20 cellular contexts compared by ENCODE assay signal in genomic region chr10:28925154-28925663, GRCh38.
A peak's percentile ranks its signal among the peaks of the same experiment; 100 is the strongest.
DNase-seq lines count a peak whose midpoint lies in the region; ATAC-seq and TF ChIP-seq lines count a peak whose summit lies in the region.
"Had no signal": no experiment of that assay in that cellular context is flagged by ENCODE, and none has a peak within 500 bp of the region (broad histone marks: within the 10 kb centered on the region; RNA-seq: fewer than 3 reads in every experiment).

No MANE protein-coding gene starts in this region.

- H3K36me3 Mint-ChIP-seq in activated CD4-positive, alpha-beta T cell treated with anti-CD3 and anti-CD28 coated beads, Interleukin-2, amount 10 ng/mL, durations not matched to agents 7 days and 5 days (ENCODE audit: low read depth), result no peaks in the 10 kb centered on the region
- H3K36me3 Mint-ChIP-seq: natural killer cell had no signal

- no peak for TF ChIP-seq CTCF in fibroblast of the aortic adventitia (IDR thresholded peaks at IDR 0.05; ENCODE audit: insufficient read depth, low read length)

- no peak overlapping the region for H4K8ac ChIP-seq in mesenchymal stem cell (ENCODE audit: low read length)

- H3K23ac ChIP-seq in mesenchymal stem cell (ENCODE audit: low read length in 2 of 2), result no peak overlapping the region

- no peak overlapping the region for H3K14ac ChIP-seq in mesenchymal stem cell (ENCODE audit: low read length in 2 of 2)

- CTCF ChIA-PET in activated CD4-positive, alpha-beta T cell treated with anti-CD3 and anti-CD28 coated beads, Interleukin-2, amount 10 ng/mL, durations not matched to agents 7 days and 5 days (lab: Charles Lee), result no interaction called here

- no peak overlapping the region for H3K4me3 Mint-ChIP-seq in activated CD4-positive, alpha-beta T cell treated with anti-CD3 and anti-CD28 coated beads, Interleukin-2, amount 10 ng/mL, durations not matched to agents 7 days and 5 days
- H3K4me3 Mint-ChIP-seq: activated CD8-positive, alpha-beta T cell treated with anti-CD3 and anti-CD28 coated beads for 36 hours; activated T-cell treated with anti-CD3 and anti-CD28 coated beads, Interleukin-2, amount 50 U/mL, for 72 hours; natural killer cell had no signal

- H3K4me2 ChIP-seq in mesenchymal stem cell (ENCODE audit: low read length, poor library complexity, severe bottlenecking), result no peak overlapping the region

- no peak overlapping the region for H3K9ac ChIP-seq in HUES48 (ENCODE audit: low read depth, low read length)
- H3K9ac ChIP-seq in mesenchymal stem cell (ENCODE audit: low read length), result peak overlapping the region; percentile 27
- peak overlapping the region in 2 of 3 donors; percentile 27 to 66 for H3K9ac ChIP-seq in skeletal muscle tissue (ENCODE audit: low read depth in 1 of 3, low read length in 3 of 3)

- no peak overlapping the region for H2BK12ac ChIP-seq in mesenchymal stem cell (ENCODE audit: low read length in 2 of 2)

- H2BK15ac ChIP-seq in mesenchymal stem cell (ENCODE audit: low read depth, poor library complexity, severe bottlenecking), result no peak overlapping the region

- no peak overlapping the region for H3K4ac ChIP-seq in mesenchymal stem cell (ENCODE audit: low read depth in 1 of 2, low read length in 2 of 2)

- no peak overlapping the region for H2AK5ac ChIP-seq in mesenchymal stem cell (ENCODE audit: low read length, severe bottlenecking)

- H3K27ac ChIP-seq in HUES48 (ENCODE audit: low read depth, low read length) (no peak overlapping the region), mesenchymal stem cell (ENCODE audit: low read length, poor library complexity, severe bottlenecking) (no peak overlapping the region), skeletal muscle tissue (ENCODE audit: low read depth, low read length) (no peak overlapping the region)
- H3K27ac ChIP-seq: VCaP had no signal

- POLR2A ChIA-PET in activated CD4-positive, alpha-beta T cell treated with anti-CD3 and anti-CD28 coated beads, Interleukin-2, amount 10 ng/mL, durations not matched to agents 7 days and 5 days (lab: Charles Lee), result no interaction called here

- no peaks in the 10 kb centered on the region for H3K9me3 Mint-ChIP-seq in activated CD4-positive, alpha-beta T cell treated with anti-CD3 and anti-CD28 coated beads, Interleukin-2, amount 10 ng/mL, durations not matched to agents 7 days and 5 days
- H3K9me3 Mint-ChIP-seq: activated CD8-positive, alpha-beta T cell treated with anti-CD3 and anti-CD28 coated beads for 36 hours; activated T-cell treated with anti-CD3 and anti-CD28 coated beads, Interleukin-2, amount 50 U/mL, for 72 hours; natural killer cell had no signal

- H3K27ac Mint-ChIP-seq in activated CD4-positive, alpha-beta T cell treated with anti-CD3 and anti-CD28 coated beads, Interleukin-2, amount 10 ng/mL, durations not matched to agents 7 days and 5 days, result no peak overlapping the region
- H3K27ac Mint-ChIP-seq: activated CD8-positive, alpha-beta T cell treated with anti-CD3 and anti-CD28 coated beads for 36 hours; activated T-cell treated with anti-CD3 and anti-CD28 coated beads, Interleukin-2, amount 50 U/mL, for 72 hours; natural killer cell had no signal

- H2BK5ac ChIP-seq in mesenchymal stem cell (ENCODE audit: low read depth, low read length, poor library complexity, severe bottlenecking), result no peak overlapping the region

- no peaks in the 10 kb centered on the region for H3K79me1 ChIP-seq in mesenchymal stem cell (replicated peaks; ENCODE audit: low read length, poor library complexity, severe bottlenecking)

- H3K4me1 Mint-ChIP-seq in activated CD4-positive, alpha-beta T cell treated with anti-CD3 and anti-CD28 coated beads, Interleukin-2, amount 10 ng/mL, durations not matched to agents 7 days and 5 days, result no peaks in the 10 kb centered on the region
- H3K4me1 Mint-ChIP-seq: natural killer cell had no signal

- H3K4me1 ChIP-seq in HUES48 (ENCODE audit: control insufficient read depth, insufficient read depth, low read length) (peaks cover 5% of the 10 kb centered on the region), mesenchymal stem cell (ENCODE audit: control insufficient read depth, insufficient read depth, low read depth, low read length) (no peaks in the 10 kb centered on the region), skeletal muscle tissue (ENCODE audit: control insufficient read depth in 3 of 3, insufficient read depth in 3 of 3, low read length in 3 of 3) (peaks cover 0 to 8% (median 3%) of the 10 kb centered on the region in 3 donors)

- WGBS in mesenchymal stem cell, result 91% methylated on average over 30 of the region's 30 CpGs

- H3K27me3 ChIP-seq in HUES48 (ENCODE audit: control insufficient read depth, insufficient read depth, low read length) (peaks cover 4% of the 10 kb centered on the region; the same call in 1 of the 2 replicates), mesenchymal stem cell (ENCODE audit: control insufficient read depth in 1 of 2, insufficient read depth in 1 of 2, low read length in 2 of 2) (peaks cover 0 to 34% of the 10 kb centered on the region in 2 experiments), skeletal muscle tissue (ENCODE audit: control insufficient read depth in 3 of 3, insufficient read depth in 3 of 3, low read length in 3 of 3) (no peaks in the 10 kb centered on the region)
- H3K27me3 ChIP-seq: MG63 had no signal

- H3K36me3 ChIP-seq in HUES48 (ENCODE audit: control insufficient read depth, insufficient read depth, low read length) (no peaks in the 10 kb centered on the region), mesenchymal stem cell (ENCODE audit: control insufficient read depth in 1 of 2, insufficient read depth in 2 of 2, low read depth in 1 of 2, low read length in 2 of 2) (no peaks in the 10 kb centered on the region), skeletal muscle tissue (ENCODE audit: control insufficient read depth in 3 of 3, insufficient read depth in 3 of 3, low read length in 3 of 3) (no peaks in the 10 kb centered on the region)
- H3K36me3 ChIP-seq: MG63 had no signal

- no peaks in the 10 kb centered on the region for H3K9me3 ChIP-seq in HUES48 (ENCODE audit: control insufficient read depth, insufficient read depth, low read length)
- peaks cover 4% of the 10 kb centered on the region for H3K9me3 ChIP-seq in mesenchymal stem cell (ENCODE audit: control insufficient read depth, low read length)
- no peaks in the 10 kb centered on the region for H3K9me3 ChIP-seq in skeletal muscle tissue (ENCODE audit: control insufficient read depth in 3 of 3, low read length in 3 of 3)

- H2AFZ ChIP-seq in mesenchymal stem cell (ENCODE audit: low read depth, low read length), result no peak overlapping the region

- H4K91ac ChIP-seq in mesenchymal stem cell (ENCODE audit: low read length), result no peak overlapping the region

- H3K18ac ChIP-seq in mesenchymal stem cell (ENCODE audit: low read depth in 1 of 2, low read length in 2 of 2), result no peak overlapping the region

- H3K4me3 ChIP-seq in HUES48 (ENCODE audit: low read depth, low read length), result peak overlapping the region; percentile 13; the same call in 1 of the 2 replicates
- no peak overlapping the region for H3K4me3 ChIP-seq in fibroblast of the aortic adventitia (ENCODE audit: low read depth, low read length)
- H3K4me3 ChIP-seq in mesenchymal stem cell (ENCODE audit: insufficient read depth in 1 of 2, low read depth in 1 of 2, low read length in 2 of 2), result peak overlapping the region in 1 of 2 experiments; percentile 55
- H3K4me3 ChIP-seq in skeletal muscle tissue (ENCODE audit: low read length in 3 of 3), result peak overlapping the region; percentile 40 to 64 (median 46)
- H3K4me3 ChIP-seq: lung, MG63 had no signal

- DNase-seq in fibroblast of the aortic adventitia (ENCODE audit: low read depth) (peak; percentile 11), mesenchymal stem cell (no peak), NCI-H187 treated with DMSO at 0.1 percent for 48 hours (lab: John Stamatoyannopoulos, UW) (no peak)
- DNase-seq in activated CD4-positive, alpha-beta T cell treated with anti-CD3 and anti-CD28 coated beads, Interleukin-2, amount 10 ng/mL, durations not matched to agents 7 days and 5 days, result no peak
- no peak for DNase-seq in stimulated activated naive CD8-positive, alpha-beta T cell treated with anti-CD3 and anti-CD28 coated beads, Interleukin-15, Interleukin-2, amounts not matched to agents 100 U/mL and 50 U/mL, for 24 hours
- DNase-seq: activated CD8-positive, alpha-beta T cell treated with anti-CD3 and anti-CD28 coated beads for 36 hours; activated T-cell treated with anti-CD3 and anti-CD28 coated beads, Interleukin-2, amount 50 U/mL, for 72 hours; caudate nucleus; effector CD4-positive, alpha-beta T cell; MG63; natural killer cell; NCI-H187; NCI-H69; stimulated activated CD4-positive, alpha-beta T cell treated with anti-CD3 and anti-CD28 coated beads, Interleukin-4, amount 100 ng/mL, for 4 hours had no signal

- no peak overlapping the region for H2BK120ac ChIP-seq in mesenchymal stem cell (ENCODE audit: low read depth, low read length)

- H3K27me3 Mint-ChIP-seq in activated CD4-positive, alpha-beta T cell treated with anti-CD3 and anti-CD28 coated beads, Interleukin-2, amount 10 ng/mL, durations not matched to agents 7 days and 5 days, result peaks cover 6% of the 10 kb centered on the region

- no peak for ATAC-seq in stimulated activated naive CD8-positive, alpha-beta T cell treated with anti-CD3 and anti-CD28 coated beads, Interleukin-15, Interleukin-2, amounts not matched to agents 100 U/mL and 50 U/mL, for 24 hours
- ATAC-seq in GM19397 (IDR thresholded peaks at IDR 0.05; ENCODE audit: unreplicated experiment), result no peak
- ATAC-seq: activated CD8-positive, alpha-beta T cell treated with anti-CD3 and anti-CD28 coated beads for 36 hours; activated T-cell treated with anti-CD3 and anti-CD28 coated beads, Interleukin-2, amount 50 U/mL, for 72 hours; HCT116; natural killer cell had no signal
